9 cellular contexts compared by ENCODE assay signal in the genomic region with DNA sequence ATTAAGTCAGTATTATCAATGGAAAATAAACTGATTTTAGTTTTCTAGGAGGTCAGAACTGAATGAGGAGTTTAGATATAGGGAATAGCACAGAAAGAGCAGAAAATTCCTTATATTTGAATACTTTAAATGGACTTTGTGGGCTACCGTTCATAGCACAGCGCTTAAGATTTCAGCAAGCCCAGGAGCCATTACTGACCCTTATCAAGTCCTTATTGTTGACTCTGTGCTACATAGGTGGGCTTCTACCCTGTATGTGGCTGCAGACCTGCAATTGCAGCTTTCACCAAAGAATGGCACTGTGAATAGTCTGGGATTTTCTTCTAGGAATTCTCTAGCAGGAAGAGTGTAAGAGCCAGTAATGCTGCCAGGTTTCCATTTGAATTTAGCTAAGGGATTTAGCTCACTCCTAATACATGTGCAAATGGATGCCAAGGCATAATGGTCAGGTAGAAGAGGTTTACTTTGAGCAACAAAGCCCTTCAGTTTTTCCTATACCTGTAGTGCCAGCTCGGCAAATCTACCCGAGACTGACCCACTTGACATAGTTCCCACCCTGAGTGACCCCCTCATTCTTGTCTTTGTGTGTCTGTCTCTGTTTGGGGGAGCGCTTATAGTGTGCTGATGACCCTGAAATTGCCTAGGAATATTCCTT. TPM values are rescaled to one million over a fixed set of nuclear protein-coding genes. Genes with fewer than 3 reads are reported as not detected.
DNase-seq lines count a peak whose midpoint lies in the region; ATAC-seq and TF ChIP-seq lines count a peak whose summit lies in the region.
"Had no signal": no experiment of that assay in that cellular context is flagged by ENCODE, and none has a peak within 500 bp of the region (broad histone marks: within the 10 kb centered on the region; RNA-seq: fewer than 3 reads in every experiment).

No MANE protein-coding gene starts in this region.

- peak overlapping the region; percentile 32 for H3K4me2 ChIP-seq in Karpas-422 (ENCODE audit: low read depth, low read length, poor library complexity, severe bottlenecking)

- H3K9ac ChIP-seq in Karpas-422 (ENCODE audit: low read length) (no peak overlapping the region), endocrine pancreas (ENCODE audit: control insufficient read depth, insufficient read depth, low read length) (peak overlapping the region; percentile 78)

- no peaks in the 10 kb centered on the region for H3K79me2 ChIP-seq in Karpas-422 (ENCODE audit: low read length)

- H2AFZ ChIP-seq in Karpas-422 (ENCODE audit: low read length), result 0 out of 2 replicates have a peak overlapping the region, but pooled peaks have one; percentile 67

- no peak for DNase-seq in Karpas-422
- DNase-seq in left lobe of liver (ENCODE audit: low spot score), result no peak
- DNase-seq in sigmoid colon, result no peak
- DNase-seq in HT-29 (ENCODE audit: low spot score), result no peak
- DNase-seq in NCI-H1436 treated with DMSO at 0.1 percent for 48 hours (lab: John Stamatoyannopoulos, UW), result no peak
- DNase-seq in middle frontal gyrus (ENCODE audit: extremely low spot score, low spot score), result no peak
- DNase-seq: T1000 had no signal

- ATAC-seq in left lobe of liver (peak; percentile 54), HG03432 (IDR thresholded peaks at IDR 0.05; ENCODE audit: unreplicated experiment) (no peak)

- H3K9me3 ChIP-seq in Karpas-422 (ENCODE audit: low read length), result no peaks in the 10 kb centered on the region
- no peaks in the 10 kb centered on the region for H3K9me3 ChIP-seq in endocrine pancreas (ENCODE audit: control insufficient read depth, low read length)
- no peaks in the 10 kb centered on the region for H3K9me3 ChIP-seq in sigmoid colon

- H3K4me1 ChIP-seq in Karpas-422 (ENCODE audit: low read length), result peaks cover 4% of the 10 kb centered on the region
- peaks cover 15% of the 10 kb centered on the region for H3K4me1 ChIP-seq in endocrine pancreas (ENCODE audit: control insufficient read depth, insufficient read depth, low read length)
- H3K4me1 ChIP-seq in sigmoid colon, result peaks cover 0 to 69% (median 51%) of the 10 kb centered on the region in 4 donors

- H3K36me3 ChIP-seq in Karpas-422 (ENCODE audit: insufficient read depth, low read length) (no peaks in the 10 kb centered on the region), endocrine pancreas (ENCODE audit: control insufficient read depth, insufficient read depth, low read length) (no peaks in the 10 kb centered on the region), sigmoid colon (peaks cover 10 to 69% (median 19%) of the 10 kb centered on the region in 4 donors)

- H3K9me2 ChIP-seq in Karpas-422 (replicated peaks; ENCODE audit: insufficient read depth, low read length), result no peaks in the 10 kb centered on the region

- no peak for TF ChIP-seq EP300 in sigmoid colon (IDR thresholded peaks at IDR 0.05)

- 16 to 65% methylated on average over 5 of the region's 5 CpGs for WGBS in sigmoid colon, 2 donors

- H3K27me3 ChIP-seq in Karpas-422 (ENCODE audit: low read length) (no peaks in the 10 kb centered on the region), endocrine pancreas (ENCODE audit: control insufficient read depth, insufficient read depth, low read length) (no peaks in the 10 kb centered on the region), sigmoid colon (no peaks in the 10 kb centered on the region)

- TF ChIP-seq CTCF in sigmoid colon (IDR thresholded peaks at IDR 0.05), result no peak

- intact Hi-C loops in sigmoid colon (cut with DNase I), result no loop called here

- no peak overlapping the region for H3K27ac ChIP-seq in Karpas-422 (ENCODE audit: low read length)
- peak overlapping the region; percentile 95 to 99 (median 97) for H3K27ac ChIP-seq in sigmoid colon

- H3K4me3 ChIP-seq in Karpas-422 (ENCODE audit: low read length) (no peak overlapping the region), endocrine pancreas (ENCODE audit: control insufficient read depth, insufficient read depth, low read length) (peak overlapping the region; percentile 88), sigmoid colon (peak overlapping the region in 2 of 4 donors; percentile 1 to 3)

- no peak for TF ChIP-seq POLR2A in sigmoid colon (IDR thresholded peaks at IDR 0.05)

- no peaks in the 10 kb centered on the region for H4K20me1 ChIP-seq in Karpas-422 (ENCODE audit: insufficient read depth, low read depth, low read length)

RNA-seq across cellular contexts. Expression of gene DLAT, which starts 42.5 kb away (rescaled TPM):
- 26.1 and 39.8 TPM in 2 replicates for total RNA-seq in Karpas-422 (2014; rRNA removed; shearing (Covaris generic); ENCODE audit: low replicate concordance)
- 9.3 TPM for total RNA-seq in left lobe of liver
- 10 to 100 TPM; 23.2 to 34.6 (median 26.0) TPM for total RNA-seq in sigmoid colon
- 10 to 100 TPM; 23.4 to 49.0 (median 28.2) TPM for polyA plus RNA-seq in sigmoid colon
- total RNA-seq in HT-29 (2014; rRNA removed; shearing (Covaris generic)), result 37.2 and 42.4 TPM in 2 replicates

RNA-seq across cellular contexts. Expression of gene DIXDC1, which starts 45.5 kb away (rescaled TPM):
- 2.0 and 2.8 TPM in 2 replicates for total RNA-seq in Karpas-422 (2014; rRNA removed; shearing (Covaris generic); ENCODE audit: low replicate concordance)
- total RNA-seq in left lobe of liver (7.2 TPM), sigmoid colon (100 to 1,000 TPM in 2 of 4 donors, 10 to 100 TPM in 2; 92.7 to 105 (median 99.2) TPM)
- 10 to 100 TPM in 1 of 3 donors, 1 to 10 TPM in 2; 2.3 to 12.0 (median 9.2) TPM for polyA plus RNA-seq in sigmoid colon
- total RNA-seq in HT-29 (2014; rRNA removed; shearing (Covaris generic)), result 2.0 and 2.6 TPM in 2 replicates

Comparison
In these comparisons a context has a peak if more than half of its experiments do, and no peak if none do; other contexts are left out.
1. RNA of gene DIXDC1, which starts 45.5 kb away (total RNA-seq): 92.7 to 105 TPM in sigmoid colon; 7.2 TPM in left lobe of liver (single experiment), 2.0 to 2.6 TPM in HT-29 and 2.0 to 2.8 TPM in Karpas-422; every median in the first group is over 10 times any median in the second.